Comparison of ENCODE assay signal across 1 cellular context in genomic region chr3:115658337-115659181, GRCh38.
A peak's percentile ranks its signal among the peaks of the same experiment; 100 is the strongest.
TF ChIP-seq lines count a peak whose summit lies in the region.

No MANE protein-coding gene starts in this region.

TF ChIP-seq in GM12878, 131 proteins besides CTCF, POLR2A, EP300 and RAD21 (continued from another document and continues in another):
- TF ChIP-seq PRDM15 (CRISPR knock-in tag; IDR thresholded peaks at IDR 0.05) (no peak), RUNX3 (IDR thresholded peaks at IDR 0.05; ENCODE audit: low read length) (peak; percentile 67), ZZZ3 (IDR thresholded peaks at IDR 0.05; ENCODE audit: control insufficient read depth, insufficient read length, low read depth) (no peak), E2F4 (IDR thresholded peaks at IDR 0.05; ENCODE audit: low read depth, low read length) (no peak; the same call in 1 of the 2 replicates), CHD4 (IDR thresholded peaks at IDR 0.05) (no peak), CBX5 (IDR thresholded peaks at IDR 0.05; ENCODE audit: low read depth) (no peak), CHD1 (IDR thresholded peaks at IDR 0.05; ENCODE audit: low read depth, low read length) (no peak), BHLHE40 (IDR thresholded peaks at IDR 0.05; ENCODE audit: borderline replicate concordance in 1 of 2, low read depth in 2 of 2, low read length in 1 of 2) (peak; percentile 18 to 70; a peak in 2 of 4 replicates), TBL1XR1 (IDR thresholded peaks at IDR 0.05; ENCODE audit: low read depth, low read length) (no peak), RB1 (IDR thresholded peaks at IDR 0.05; ENCODE audit: borderline replicate concordance) (no peak), MEF2A (IDR thresholded peaks at IDR 0.05; ENCODE audit: insufficient read depth, low read depth, low read length) (no peak), MLLT1 (IDR thresholded peaks at IDR 0.05) (no peak), ZBTB40 (IDR thresholded peaks at IDR 0.05; ENCODE audit: borderline replicate concordance) (no peak), TCF7 (IDR thresholded peaks at IDR 0.05; ENCODE audit: borderline replicate concordance) (no peak), NR2C1 (IDR thresholded peaks at IDR 0.05) (no peak), HDAC2 (IDR thresholded peaks at IDR 0.05) (no peak), STAT1 (conservative IDR thresholded peaks at IDR 0.05) (no peak), SMAD1 (IDR thresholded peaks at IDR 0.05; ENCODE audit: low read depth, partially characterized antibody) (no peak), FOXM1 (IDR thresholded peaks at IDR 0.05; ENCODE audit: low read depth, low read length) (no peak), SIX5 (IDR thresholded peaks at IDR 0.05; ENCODE audit: low read depth, low read length, severe bottlenecking) (no peak), MEF2B (IDR thresholded peaks at IDR 0.05; ENCODE audit: partially characterized antibody, poor library complexity, severe bottlenecking) (peak; percentile 76), IRF4 (IDR thresholded peaks at IDR 0.05; ENCODE audit: low read depth, low read length) (no peak), ASH2L (IDR thresholded peaks at IDR 0.05; ENCODE audit: borderline replicate concordance, low read depth) (no peak), HDAC6 (IDR thresholded peaks at IDR 0.05; ENCODE audit: unreplicated experiment) (no peak), EZH2 (IDR thresholded peaks at IDR 0.05; ENCODE audit: borderline replicate concordance, control insufficient read depth, low read depth, low read length) (no peak), ZSCAN29 (IDR thresholded peaks at IDR 0.05) (no peak), CBX3 (IDR thresholded peaks at IDR 0.05; ENCODE audit: borderline replicate concordance, low read depth) (no peak), ZNF622 (IDR thresholded peaks at IDR 0.05) (no peak), KDM1A (IDR thresholded peaks at IDR 0.05; ENCODE audit: borderline replicate concordance) (no peak), SUZ12 (IDR thresholded peaks at IDR 0.05; ENCODE audit: unreplicated experiment) (no peak), HDGF (IDR thresholded peaks at IDR 0.05) (0 out of 2 replicates have a peak, but pooled peaks have one; percentile 39), REST (IDR thresholded peaks at IDR 0.05; ENCODE audit: low read depth, low read length) (no peak)
- TF ChIP-seq, protein P1, sequence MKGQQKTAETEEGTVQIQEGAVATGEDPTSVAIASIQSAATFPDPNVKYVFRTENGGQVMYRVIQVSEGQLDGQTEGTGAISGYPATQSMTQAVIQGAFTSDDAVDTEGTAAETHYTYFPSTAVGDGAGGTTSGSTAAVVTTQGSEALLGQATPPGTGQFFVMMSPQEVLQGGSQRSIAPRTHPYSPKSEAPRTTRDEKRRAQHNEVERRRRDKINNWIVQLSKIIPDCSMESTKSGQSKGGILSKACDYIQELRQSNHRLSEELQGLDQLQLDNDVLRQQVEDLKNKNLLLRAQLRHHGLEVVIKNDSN (IDR thresholded peaks at IDR 0.05; ENCODE audit: borderline replicate concordance, extremely low read length, insufficient read depth, low read depth, low read length): no peak
- TF ChIP-seq, protein P2, sequence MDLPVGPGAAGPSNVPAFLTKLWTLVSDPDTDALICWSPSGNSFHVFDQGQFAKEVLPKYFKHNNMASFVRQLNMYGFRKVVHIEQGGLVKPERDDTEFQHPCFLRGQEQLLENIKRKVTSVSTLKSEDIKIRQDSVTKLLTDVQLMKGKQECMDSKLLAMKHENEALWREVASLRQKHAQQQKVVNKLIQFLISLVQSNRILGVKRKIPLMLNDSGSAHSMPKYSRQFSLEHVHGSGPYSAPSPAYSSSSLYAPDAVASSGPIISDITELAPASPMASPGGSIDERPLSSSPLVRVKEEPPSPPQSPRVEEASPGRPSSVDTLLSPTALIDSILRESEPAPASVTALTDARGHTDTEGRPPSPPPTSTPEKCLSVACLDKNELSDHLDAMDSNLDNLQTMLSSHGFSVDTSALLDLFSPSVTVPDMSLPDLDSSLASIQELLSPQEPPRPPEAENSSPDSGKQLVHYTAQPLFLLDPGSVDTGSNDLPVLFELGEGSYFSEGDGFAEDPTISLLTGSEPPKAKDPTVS (IDR thresholded peaks at IDR 0.05; ENCODE audit: low read depth, low read length): no peak
- TF ChIP-seq, protein P3, sequence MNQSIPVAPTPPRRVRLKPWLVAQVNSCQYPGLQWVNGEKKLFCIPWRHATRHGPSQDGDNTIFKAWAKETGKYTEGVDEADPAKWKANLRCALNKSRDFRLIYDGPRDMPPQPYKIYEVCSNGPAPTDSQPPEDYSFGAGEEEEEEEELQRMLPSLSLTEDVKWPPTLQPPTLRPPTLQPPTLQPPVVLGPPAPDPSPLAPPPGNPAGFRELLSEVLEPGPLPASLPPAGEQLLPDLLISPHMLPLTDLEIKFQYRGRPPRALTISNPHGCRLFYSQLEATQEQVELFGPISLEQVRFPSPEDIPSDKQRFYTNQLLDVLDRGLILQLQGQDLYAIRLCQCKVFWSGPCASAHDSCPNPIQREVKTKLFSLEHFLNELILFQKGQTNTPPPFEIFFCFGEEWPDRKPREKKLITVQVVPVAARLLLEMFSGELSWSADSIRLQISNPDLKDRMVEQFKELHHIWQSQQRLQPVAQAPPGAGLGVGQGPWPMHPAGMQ (IDR thresholded peaks at IDR 0.05; ENCODE audit: borderline replicate concordance): no peak
